Comparison of ENCODE assay signal across 24 cellular contexts in genomic region chr19:6262519-6262918, GRCh38.
"Had no signal": no experiment of that assay in that cellular context is flagged by ENCODE, and none has a peak within 500 bp of the region (broad histone marks: within the 10 kb centered on the region; RNA-seq: fewer than 3 reads in every experiment).

No MANE protein-coding gene starts in this region.

- H3K27ac Mint-ChIP-seq: activated CD4-positive, alpha-beta memory T cell treated with anti-CD3 and anti-CD28 coated beads for 36 hours; activated CD4-positive, alpha-beta T cell treated with anti-CD3 and anti-CD28 coated beads for 36 hours; activated CD8-positive, alpha-beta memory T cell treated with anti-CD3 and anti-CD28 coated beads, Interleukin-2, amount 10 ng/mL, durations not matched to agents 7 days and 5 days; activated naive CD4-positive, alpha-beta T cell treated with anti-CD3 and anti-CD28 coated beads, Interleukin-2, amount 50 U/mL, for 24 hours; activated T-helper 1 cell treated with anti-CD3 and anti-CD28 coated beads, Interleukin-12 subunit alpha, Interleukin-12 subunit beta, Interleukin-2, Interleukin-4 antibody, amounts not matched to agents 30 ng/mL and 10 ng/mL and 1 ng/mL, durations not matched to agents 14 hours and 24 hours and 36 hours; memory B cell; stimulated activated memory B cell treated with anti-CD40 and anti-IgM and Interleukin-4, amounts not matched to agents 10 μg/mL and 1 μg/mL and 100 μg/mL, for 72 hours had no signal

- H3K9me3 Mint-ChIP-seq: activated CD4-positive, alpha-beta memory T cell treated with anti-CD3 and anti-CD28 coated beads for 36 hours; activated naive CD4-positive, alpha-beta T cell treated with anti-CD3 and anti-CD28 coated beads, Interleukin-2, amount 50 U/mL, for 24 hours; activated T-helper 1 cell treated with anti-CD3 and anti-CD28 coated beads, Interleukin-12 subunit alpha, Interleukin-12 subunit beta, Interleukin-2, Interleukin-4 antibody, amounts not matched to agents 30 ng/mL and 10 ng/mL and 1 ng/mL, durations not matched to agents 14 hours and 24 hours and 36 hours; memory B cell; nephron; stimulated activated memory B cell treated with anti-CD40 and anti-IgM and Interleukin-4, amounts not matched to agents 10 μg/mL and 1 μg/mL and 100 μg/mL, for 72 hours; WTC11 had no signal

- H3K27me3 Mint-ChIP-seq: activated CD4-positive, alpha-beta memory T cell treated with anti-CD3 and anti-CD28 coated beads for 36 hours; activated CD4-positive, alpha-beta T cell treated with anti-CD3 and anti-CD28 coated beads for 36 hours; activated CD8-positive, alpha-beta memory T cell treated with anti-CD3 and anti-CD28 coated beads, Interleukin-2, amount 10 ng/mL, durations not matched to agents 7 days and 5 days; activated naive CD4-positive, alpha-beta T cell treated with anti-CD3 and anti-CD28 coated beads, Interleukin-2, amount 50 U/mL, for 24 hours; memory B cell; stimulated activated memory B cell treated with anti-CD40 and anti-IgM and Interleukin-4, amounts not matched to agents 10 μg/mL and 1 μg/mL and 100 μg/mL, for 72 hours had no signal

- H3K9me3 ChIP-seq: breast epithelium, stomach, testis, upper lobe of left lung had no signal

- ATAC-seq: activated CD4-positive, alpha-beta T cell treated with anti-CD3 and anti-CD28 coated beads for 36 hours; activated CD8-positive, alpha-beta memory T cell treated with anti-CD3 and anti-CD28 coated beads, Interleukin-2, amount 10 ng/mL, durations not matched to agents 7 days and 5 days; left colon; sciatic nerve; stimulated activated memory B cell treated with anti-CD40 and anti-IgM and Interleukin-4, amounts not matched to agents 10 μg/mL and 1 μg/mL and 100 μg/mL, for 72 hours; WTC11 had no signal

- H3K27ac ChIP-seq: breast epithelium, stomach, testis had no signal

- H3K4me3 ChIP-seq: breast epithelium, stomach, testis, upper lobe of left lung had no signal

- H3K27me3 ChIP-seq: breast epithelium, stomach, testis, upper lobe of left lung had no signal

- H3K4me1 ChIP-seq: breast epithelium, testis had no signal

- H3K4me3 Mint-ChIP-seq: activated CD4-positive, alpha-beta memory T cell treated with anti-CD3 and anti-CD28 coated beads for 36 hours; activated CD4-positive, alpha-beta T cell treated with anti-CD3 and anti-CD28 coated beads for 36 hours; activated CD8-positive, alpha-beta memory T cell treated with anti-CD3 and anti-CD28 coated beads, Interleukin-2, amount 10 ng/mL, durations not matched to agents 7 days and 5 days; activated naive CD4-positive, alpha-beta T cell treated with anti-CD3 and anti-CD28 coated beads, Interleukin-2, amount 50 U/mL, for 24 hours; activated T-helper 1 cell treated with anti-CD3 and anti-CD28 coated beads, Interleukin-12 subunit alpha, Interleukin-12 subunit beta, Interleukin-2, Interleukin-4 antibody, amounts not matched to agents 30 ng/mL and 10 ng/mL and 1 ng/mL, durations not matched to agents 14 hours and 24 hours and 36 hours; memory B cell; nephron; stimulated activated memory B cell treated with anti-CD40 and anti-IgM and Interleukin-4, amounts not matched to agents 10 μg/mL and 1 μg/mL and 100 μg/mL, for 72 hours; WTC11 had no signal

- H3K36me3 ChIP-seq: breast epithelium had no signal

- DNase-seq: activated CD4-positive, alpha-beta memory T cell treated with anti-CD3 and anti-CD28 coated beads for 36 hours; activated CD4-positive, alpha-beta T cell treated with anti-CD3 and anti-CD28 coated beads for 36 hours; activated CD8-positive, alpha-beta memory T cell treated with anti-CD3 and anti-CD28 coated beads, Interleukin-2, amount 10 ng/mL, durations not matched to agents 7 days and 5 days; activated gamma-delta T cell treated with Interleukin-2 at 50 U/mL for 16 hours; activated T-cell treated with anti-CD3 and anti-CD28 coated beads for 4 hours; amniotic stem cell; cerebellar nuclear complex; cortex of kidney; left colon; nucleus accumbens; small intestine; stimulated activated CD4-positive, alpha-beta T cell treated with anti-CD3 and anti-CD28 coated beads, Interleukin-2, amount 100 ng/mL, for 24 hours; stomach; T-helper 9 cell; testis; upper lobe of left lung had no signal
